ENCODE assay signal across 17 cellular contexts in the genomic region with DNA sequence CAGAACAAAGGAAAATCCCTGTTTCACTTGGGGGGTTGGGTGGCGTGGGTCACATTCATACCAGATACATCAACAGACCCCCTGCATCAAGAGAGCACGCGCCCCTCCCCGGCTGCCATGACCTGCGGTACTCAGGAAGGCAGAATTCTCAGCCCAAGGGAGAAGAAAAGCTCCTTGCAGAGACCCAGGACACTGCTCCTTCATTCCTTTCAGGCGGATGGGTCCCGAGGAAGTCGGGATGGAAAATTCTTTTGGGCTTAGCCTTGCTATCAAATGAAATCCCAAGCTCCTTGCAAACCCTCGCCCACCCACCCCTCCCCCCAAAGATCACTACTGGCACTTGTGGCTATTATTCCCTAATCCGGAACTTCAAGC. TPM values are rescaled to one million over a fixed set of nuclear protein-coding genes. Genes with fewer than 3 reads are reported as not detected.
DNase-seq lines count a peak whose midpoint lies in the region; ATAC-seq and TF ChIP-seq lines count a peak whose summit lies in the region.
"Had no signal": no experiment of that assay in that cellular context is flagged by ENCODE, and none has a peak within 500 bp of the region (broad histone marks: within the 10 kb centered on the region; RNA-seq: fewer than 3 reads in every experiment).

No MANE protein-coding gene starts in this region.

- H2AFZ ChIP-seq in neural progenitor cell (replicated peaks): no peak overlapping the region

- peak overlapping the region; percentile 60 for H3K27ac Mint-ChIP-seq in neural progenitor cell

- no peaks in the 10 kb centered on the region for H3K79me2 ChIP-seq in neural progenitor cell (ENCODE audit: low read depth)

- H3K27ac ChIP-seq in cardiac muscle cell (peak overlapping the region; percentile 52), esophagus squamous epithelium (peak overlapping the region; percentile 20 to 67 (median 53)), neural progenitor cell (peak overlapping the region; percentile 34), upper lobe of right lung (peak overlapping the region; percentile 36)

- DNase-seq in cardiac muscle cell (ENCODE audit: low read depth in 1 of 2, low spot score in 1 of 2) (no peak), left ventricle myocardium superior (no peak), esophagus squamous epithelium (lab: John Stamatoyannopoulos, UW) (no peak), neural progenitor cell (ENCODE audit: low spot score) (peak; percentile 60), upper lobe of right lung (no peak), kidney glomerular epithelial cell (lab: John Stamatoyannopoulos, UW) (no peak), NCI-H187 (lab: John Stamatoyannopoulos, UW) (no peak)
- DNase-seq: DND-41; effector memory CD8-positive, alpha-beta T cell; mammary epithelial cell; MM.1S; NCI-H187 treated with DMSO at 0.1 percent for 48 hours; SIG-M5; T-helper 2 cell had no signal

- H3K36me3 Mint-ChIP-seq in neural progenitor cell: peaks cover 10% of the 10 kb centered on the region

- no peaks in the 10 kb centered on the region for H3K27me3 ChIP-seq in cardiac muscle cell
- no peaks in the 10 kb centered on the region for H3K27me3 ChIP-seq in esophagus squamous epithelium
- no peaks in the 10 kb centered on the region for H3K27me3 ChIP-seq in neural progenitor cell
- H3K27me3 ChIP-seq in upper lobe of right lung: no peaks in the 10 kb centered on the region
- H3K27me3 ChIP-seq: tibial nerve had no signal

- TF ChIP-seq CTCF in cardiac muscle cell (IDR thresholded peaks at IDR 0.05; ENCODE audit: low read depth, low read length) (no peak), esophagus squamous epithelium (IDR thresholded peaks at IDR 0.05) (no peak), neural progenitor cell (IDR thresholded peaks at IDR 0.05) (no peak), upper lobe of right lung (IDR thresholded peaks at IDR 0.05) (no peak)

- H3K4me3 Mint-ChIP-seq in neural progenitor cell: no peak overlapping the region
- H3K4me3 Mint-ChIP-seq: CD14-positive monocyte; effector memory CD8-positive, alpha-beta T cell had no signal

- intact Hi-C loops in left ventricle myocardium superior (cut with micrococcal nuclease) (loop anchor here (10.0 kb wide), 1 partner anchor 149 kb away; no protein-coding TSS in a partner anchor), esophagus squamous epithelium (cut with DNase I) (loop anchor here (10.0 kb wide), 1 partner anchor 149 kb away; no protein-coding TSS in a partner anchor), upper lobe of right lung (cut with DNase I) (no loop called here)

- H3K4me3 ChIP-seq in cardiac muscle cell (no peak overlapping the region), esophagus squamous epithelium (no peak overlapping the region), neural progenitor cell (no peak overlapping the region), upper lobe of right lung (no peak overlapping the region)
- H3K4me3 ChIP-seq: tibial nerve had no signal

- H3K9me3 ChIP-seq in cardiac muscle cell (ENCODE audit: low read depth) (no peaks in the 10 kb centered on the region), esophagus squamous epithelium (no peaks in the 10 kb centered on the region), neural progenitor cell (ENCODE audit: low read depth) (no peaks in the 10 kb centered on the region), upper lobe of right lung (no peaks in the 10 kb centered on the region)
- H3K9me3 ChIP-seq: tibial nerve had no signal

- TF ChIP-seq POLR2A in esophagus squamous epithelium (IDR thresholded peaks at IDR 0.05): no peak

- H3K36me3 ChIP-seq in cardiac muscle cell (no peaks in the 10 kb centered on the region), esophagus squamous epithelium (peaks cover 0 to 6% (median 0%) of the 10 kb centered on the region in 3 donors), neural progenitor cell (no peaks in the 10 kb centered on the region), upper lobe of right lung (no peaks in the 10 kb centered on the region)
- H3K36me3 ChIP-seq: tibial nerve had no signal

- ATAC-seq in left ventricle myocardium superior (no peak), upper lobe of right lung (no peak), HG03469 (IDR thresholded peaks at IDR 0.05; ENCODE audit: unreplicated experiment) (no peak)
- ATAC-seq: effector memory CD8-positive, alpha-beta T cell had no signal

- H4K20me1 ChIP-seq in neural progenitor cell (ENCODE audit: low read depth): peaks cover 20% of the 10 kb centered on the region

- H3K27me3 Mint-ChIP-seq in neural progenitor cell (ENCODE audit: insufficient read depth, low read depth): no peaks in the 10 kb centered on the region
- H3K27me3 Mint-ChIP-seq: effector memory CD8-positive, alpha-beta T cell had no signal

- peak overlapping the region; percentile 54 for H3K4me2 ChIP-seq in neural progenitor cell

- H3K4me1 ChIP-seq in cardiac muscle cell (ENCODE audit: low read depth) (peaks cover 15% of the 10 kb centered on the region), esophagus squamous epithelium (peaks cover 11 to 51% (median 19%) of the 10 kb centered on the region in 3 donors), neural progenitor cell (peaks cover 27% of the 10 kb centered on the region), upper lobe of right lung (peaks cover 36% of the 10 kb centered on the region)

- H3K4me1 Mint-ChIP-seq in neural progenitor cell: peaks cover 21% of the 10 kb centered on the region

- H3K9ac ChIP-seq in neural progenitor cell: no peak overlapping the region

- no peaks in the 10 kb centered on the region for H3K9me3 Mint-ChIP-seq in neural progenitor cell
- H3K9me3 Mint-ChIP-seq: effector memory CD8-positive, alpha-beta T cell had no signal

- 64 to 76% methylated on average over 5 of the region's 10 CpGs for WGBS in esophagus squamous epithelium, 2 donors

- H3F3A ChIP-seq in neural progenitor cell (ENCODE audit: low read depth): peaks cover 12% of the 10 kb centered on the region

RNA-seq across cellular contexts. Expression of gene HIC1, which starts 40.6 kb away (rescaled TPM):
- total RNA-seq in cardiac muscle cell (2.6 and 3.7 TPM in 2 replicates), left ventricle myocardium superior (19.0 TPM), esophagus squamous epithelium (10 to 100 TPM in 1 of 4 donors, 1 to 10 TPM in 3; 2.1 to 14.1 (median 5.9) TPM), neural progenitor cell (ENCODE audit: low replicate concordance) (0.62 TPM in 1 of 2 replicates, not detected in the other), upper lobe of right lung (20.8 TPM)
- polyA plus RNA-seq in cardiac muscle cell: 0.88 and 2.7 TPM in 2 replicates

RNA-seq across cellular contexts. Expression of gene OVCA2, which starts 53.7 kb away (rescaled TPM):
- total RNA-seq in cardiac muscle cell: 36.8 and 48.4 TPM in 2 replicates
- polyA plus RNA-seq in cardiac muscle cell: 40.6 and 50.1 TPM in 2 replicates
- total RNA-seq in left ventricle myocardium superior: 14.4 TPM
- 10 to 100 TPM; 42.3 to 70.5 (median 53.2) TPM for total RNA-seq in esophagus squamous epithelium
- total RNA-seq in neural progenitor cell (ENCODE audit: low replicate concordance): 5.4 and 23.1 TPM in 2 replicates
- total RNA-seq in upper lobe of right lung: 21.4 TPM
